ENCODE assay signal across 14 cellular contexts in the genomic region with DNA sequence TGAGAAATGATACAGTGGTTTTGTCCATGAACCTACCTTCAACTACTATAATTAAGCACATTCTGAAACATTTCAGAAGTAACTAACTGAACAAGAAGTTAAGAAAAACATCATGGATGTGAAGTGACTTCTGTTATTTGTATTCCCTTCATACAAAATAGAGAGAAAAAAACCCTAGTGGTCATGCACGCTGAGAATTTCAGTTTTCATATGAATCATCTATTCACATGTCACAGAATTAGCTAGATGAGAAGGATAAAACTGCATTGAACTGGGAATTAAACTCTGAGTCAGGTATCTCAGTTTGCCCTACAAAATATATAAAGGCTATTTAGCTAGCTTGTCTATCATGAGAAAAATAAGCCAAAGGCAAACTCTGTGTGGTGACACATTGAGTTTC.
DNase-seq lines count a peak whose midpoint lies in the region; ATAC-seq and TF ChIP-seq lines count a peak whose summit lies in the region.
"Had no signal": no experiment of that assay in that cellular context is flagged by ENCODE, and none has a peak within 500 bp of the region (broad histone marks: within the 10 kb centered on the region; RNA-seq: fewer than 3 reads in every experiment).

No MANE protein-coding gene starts in this region.

- no peaks in the 10 kb centered on the region for H3K36me3 Mint-ChIP-seq in CD14-positive monocyte

- TF ChIP-seq POLR2A in upper lobe of left lung (IDR thresholded peaks at IDR 0.05) = no peak

- no peaks in the 10 kb centered on the region for H3K4me1 Mint-ChIP-seq in CD14-positive monocyte
- H3K4me1 Mint-ChIP-seq: endodermal cell had no signal

- no peak for DNase-seq in upper lobe of left lung
- no peak for DNase-seq in sciatic nerve (ENCODE audit: low spot score)
- no peak for DNase-seq in NCI-H82 (lab: John Stamatoyannopoulos, UW)
- DNase-seq in CD14-positive monocyte (ENCODE audit: low spot score) = no peak
- DNase-seq: activated naive CD4-positive, alpha-beta T cell; DMS79; endodermal cell; SJCRH30; stimulated activated CD4-positive, alpha-beta T cell treated with anti-CD3 and anti-CD28 coated beads, Interleukin-4, amount 100 ng/mL, for 4 hours; stimulated activated naive CD4-positive, alpha-beta T cell treated with Interleukin-2 at 50 U/mL for 16 hours had no signal

- ATAC-seq in GM18508 (IDR thresholded peaks at IDR 0.05; ENCODE audit: insufficient read depth, unreplicated experiment) (peak; percentile 38), GM21515 (IDR thresholded peaks at IDR 0.05; ENCODE audit: unreplicated experiment) (peak; percentile 78), HG02973 (IDR thresholded peaks at IDR 0.05; ENCODE audit: unreplicated experiment) (peak; percentile 78), HG03558 (IDR thresholded peaks at IDR 0.05; ENCODE audit: extremely low read depth, unreplicated experiment) (peak; percentile 67), upper lobe of left lung (ENCODE audit: low FRiP score in 2 of 2) (no peak), sciatic nerve (no peak)

- peaks cover 0 to 1% (median 0%) of the 10 kb centered on the region in 3 donors for H3K27me3 Mint-ChIP-seq in CD14-positive monocyte (ENCODE audit: low read depth in 3 of 3)

- H3K9me3 Mint-ChIP-seq in CD14-positive monocyte = peaks cover 0 to 7% (median 3%) of the 10 kb centered on the region in 7 donors
- H3K9me3 Mint-ChIP-seq: endodermal cell had no signal

- TF ChIP-seq CTCF in upper lobe of left lung (IDR thresholded peaks at IDR 0.05) = no peak
- TF ChIP-seq CTCF in CD14-positive monocyte (IDR thresholded peaks at IDR 0.05) = no peak

- H3K4me3 ChIP-seq in upper lobe of left lung = no peak overlapping the region
- H3K4me3 ChIP-seq: SJCRH30 had no signal

- intact Hi-C loops in sciatic nerve (cut with DNase I) = no loop called here
- intact Hi-C loops in CD14-positive monocyte (cut with micrococcal nuclease) = no loop called here

- no peaks in the 10 kb centered on the region for H3K27me3 ChIP-seq in upper lobe of left lung
- H3K27me3 ChIP-seq: SJCRH30 had no signal

- no peak for TF ChIP-seq EP300 in upper lobe of left lung (IDR thresholded peaks at IDR 0.05)

- H3K27ac ChIP-seq in upper lobe of left lung = no peak overlapping the region
- H3K27ac ChIP-seq: SJCRH30 had no signal

- WGBS in upper lobe of left lung, 2 donors = 71 to 81% methylated on average over 1 of the region's 1 CpG

- H3K27ac Mint-ChIP-seq in CD14-positive monocyte = no peak overlapping the region
- H3K27ac Mint-ChIP-seq: endodermal cell had no signal

- H3K4me1 ChIP-seq in upper lobe of left lung = no peaks in the 10 kb centered on the region
- H3K4me1 ChIP-seq: SJCRH30 had no signal

- no peaks in the 10 kb centered on the region for H3K9me3 ChIP-seq in upper lobe of left lung
- H3K9me3 ChIP-seq: SJCRH30 had no signal

- H3K4me3 Mint-ChIP-seq in CD14-positive monocyte = no peak overlapping the region
- H3K4me3 Mint-ChIP-seq: endodermal cell had no signal

- no peaks in the 10 kb centered on the region for H3K36me3 ChIP-seq in upper lobe of left lung
- H3K36me3 ChIP-seq: SJCRH30 had no signal

Comparison
In these comparisons a context has a peak if more than half of its experiments do, and no peak if none do; other contexts are left out.
1. ATAC-seq: peak in GM18508 (single experiment), GM21515 (single experiment), HG02973 (single experiment) and HG03558 (single experiment); none in upper lobe of left lung (0 of 2) and sciatic nerve (single experiment).